1 cellular context compared by ENCODE assay signal in the genomic region with DNA sequence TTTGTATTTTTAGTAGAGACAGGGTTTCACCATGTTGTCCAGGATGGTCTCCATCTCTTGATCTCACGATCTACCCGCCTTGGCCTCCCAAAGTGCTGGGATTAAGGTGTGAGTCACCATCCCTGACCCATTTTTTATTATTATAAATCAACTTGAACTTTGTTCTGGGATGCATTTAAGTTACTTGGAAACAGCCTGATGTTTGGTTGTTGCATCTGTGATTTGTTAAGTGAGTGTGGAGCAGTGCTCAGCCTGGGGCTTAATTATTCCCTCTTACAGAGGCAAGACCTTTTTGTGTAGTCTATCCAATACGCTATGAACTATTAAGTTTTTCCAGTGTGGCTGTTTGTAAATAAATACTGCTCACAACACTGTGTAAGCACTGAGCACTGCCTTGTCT.
TF ChIP-seq lines count a peak whose summit lies in the region.

No MANE protein-coding gene starts in this region.

TF ChIP-seq in GM23338, 12 proteins besides CTCF, POLR2A, EP300 and RAD21 (continued from another document):
- TF ChIP-seq, protein P1, sequence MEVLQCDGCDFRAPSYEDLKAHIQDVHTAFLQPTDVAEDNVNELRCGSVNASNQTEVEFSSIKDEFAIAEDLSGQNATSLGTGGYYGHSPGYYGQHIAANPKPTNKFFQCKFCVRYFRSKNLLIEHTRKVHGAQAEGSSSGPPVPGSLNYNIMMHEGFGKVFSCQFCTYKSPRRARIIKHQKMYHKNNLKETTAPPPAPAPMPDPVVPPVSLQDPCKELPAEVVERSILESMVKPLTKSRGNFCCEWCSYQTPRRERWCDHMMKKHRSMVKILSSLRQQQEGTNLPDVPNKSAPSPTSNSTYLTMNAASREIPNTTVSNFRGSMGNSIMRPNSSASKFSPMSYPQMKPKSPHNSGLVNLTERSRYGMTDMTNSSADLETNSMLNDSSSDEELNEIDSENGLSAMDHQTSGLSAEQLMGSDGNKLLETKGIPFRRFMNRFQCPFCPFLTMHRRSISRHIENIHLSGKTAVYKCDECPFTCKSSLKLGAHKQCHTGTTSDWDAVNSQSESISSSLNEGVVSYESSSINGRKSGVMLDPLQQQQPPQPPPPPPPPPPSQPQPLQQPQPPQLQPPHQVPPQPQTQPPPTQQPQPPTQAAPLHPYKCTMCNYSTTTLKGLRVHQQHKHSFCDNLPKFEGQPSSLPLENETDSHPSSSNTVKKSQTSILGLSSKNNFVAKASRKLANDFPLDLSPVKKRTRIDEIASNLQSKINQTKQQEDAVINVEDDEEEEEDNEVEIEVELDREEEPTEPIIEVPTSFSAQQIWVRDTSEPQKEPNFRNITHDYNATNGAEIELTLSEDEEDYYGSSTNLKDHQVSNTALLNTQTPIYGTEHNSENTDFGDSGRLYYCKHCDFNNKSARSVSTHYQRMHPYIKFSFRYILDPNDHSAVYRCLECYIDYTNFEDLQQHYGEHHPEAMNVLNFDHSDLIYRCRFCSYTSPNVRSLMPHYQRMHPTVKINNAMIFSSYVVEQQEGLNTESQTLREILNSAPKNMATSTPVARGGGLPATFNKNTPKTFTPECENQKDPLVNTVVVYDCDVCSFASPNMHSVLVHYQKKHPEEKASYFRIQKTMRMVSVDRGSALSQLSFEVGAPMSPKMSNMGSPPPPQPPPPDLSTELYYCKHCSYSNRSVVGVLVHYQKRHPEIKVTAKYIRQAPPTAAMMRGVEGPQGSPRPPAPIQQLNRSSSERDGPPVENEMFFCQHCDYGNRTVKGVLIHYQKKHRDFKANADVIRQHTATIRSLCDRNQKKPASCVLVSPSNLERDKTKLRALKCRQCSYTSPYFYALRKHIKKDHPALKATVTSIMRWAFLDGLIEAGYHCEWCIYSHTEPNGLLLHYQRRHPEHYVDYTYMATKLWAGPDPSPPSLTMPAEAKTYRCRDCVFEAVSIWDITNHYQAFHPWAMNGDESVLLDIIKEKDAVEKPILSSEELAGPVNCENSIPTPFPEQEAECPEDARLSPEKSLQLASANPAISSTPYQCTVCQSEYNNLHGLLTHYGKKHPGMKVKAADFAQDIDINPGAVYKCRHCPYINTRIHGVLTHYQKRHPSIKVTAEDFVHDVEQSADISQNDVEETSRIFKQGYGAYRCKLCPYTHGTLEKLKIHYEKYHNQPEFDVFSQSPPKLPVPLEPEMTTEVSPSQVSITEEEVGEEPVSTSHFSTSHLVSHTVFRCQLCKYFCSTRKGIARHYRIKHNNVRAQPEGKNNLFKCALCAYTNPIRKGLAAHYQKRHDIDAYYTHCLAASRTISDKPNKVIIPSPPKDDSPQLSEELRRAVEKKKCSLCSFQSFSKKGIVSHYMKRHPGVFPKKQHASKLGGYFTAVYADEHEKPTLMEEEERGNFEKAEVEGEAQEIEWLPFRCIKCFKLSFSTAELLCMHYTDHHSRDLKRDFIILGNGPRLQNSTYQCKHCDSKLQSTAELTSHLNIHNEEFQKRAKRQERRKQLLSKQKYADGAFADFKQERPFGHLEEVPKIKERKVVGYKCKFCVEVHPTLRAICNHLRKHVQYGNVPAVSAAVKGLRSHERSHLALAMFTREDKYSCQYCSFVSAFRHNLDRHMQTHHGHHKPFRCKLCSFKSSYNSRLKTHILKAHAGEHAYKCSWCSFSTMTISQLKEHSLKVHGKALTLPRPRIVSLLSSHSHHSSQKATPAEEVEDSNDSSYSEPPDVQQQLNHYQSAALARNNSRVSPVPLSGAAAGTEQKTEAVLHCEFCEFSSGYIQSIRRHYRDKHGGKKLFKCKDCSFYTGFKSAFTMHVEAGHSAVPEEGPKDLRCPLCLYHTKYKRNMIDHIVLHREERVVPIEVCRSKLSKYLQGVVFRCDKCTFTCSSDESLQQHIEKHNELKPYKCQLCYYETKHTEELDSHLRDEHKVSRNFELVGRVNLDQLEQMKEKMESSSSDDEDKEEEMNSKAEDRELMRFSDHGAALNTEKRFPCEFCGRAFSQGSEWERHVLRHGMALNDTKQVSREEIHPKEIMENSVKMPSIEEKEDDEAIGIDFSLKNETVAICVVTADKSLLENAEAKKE (CRISPR knock-in tag; IDR thresholded peaks at IDR 0.05), result no peak
- TF ChIP-seq POLR2AphosphoS5 (IDR thresholded peaks at IDR 0.05; ENCODE audit: low read depth) (no peak), JUNB (IDR thresholded peaks at IDR 0.05; ENCODE audit: unreplicated experiment) (no peak), ZNF114 (CRISPR knock-in tag; IDR thresholded peaks at IDR 0.05) (no peak), ZNF331 (CRISPR knock-in tag; IDR thresholded peaks at IDR 0.05; ENCODE audit: low read depth) (no peak), EZH2 (IDR thresholded peaks at IDR 0.05; ENCODE audit: low read depth, unreplicated experiment) (no peak), EZH2phosphoT487 (IDR thresholded peaks at IDR 0.05; ENCODE audit: unreplicated experiment) (no peak), NANOG (IDR thresholded peaks at IDR 0.05; ENCODE audit: borderline replicate concordance) (no peak)
- TF ChIP-seq, protein P2, sequence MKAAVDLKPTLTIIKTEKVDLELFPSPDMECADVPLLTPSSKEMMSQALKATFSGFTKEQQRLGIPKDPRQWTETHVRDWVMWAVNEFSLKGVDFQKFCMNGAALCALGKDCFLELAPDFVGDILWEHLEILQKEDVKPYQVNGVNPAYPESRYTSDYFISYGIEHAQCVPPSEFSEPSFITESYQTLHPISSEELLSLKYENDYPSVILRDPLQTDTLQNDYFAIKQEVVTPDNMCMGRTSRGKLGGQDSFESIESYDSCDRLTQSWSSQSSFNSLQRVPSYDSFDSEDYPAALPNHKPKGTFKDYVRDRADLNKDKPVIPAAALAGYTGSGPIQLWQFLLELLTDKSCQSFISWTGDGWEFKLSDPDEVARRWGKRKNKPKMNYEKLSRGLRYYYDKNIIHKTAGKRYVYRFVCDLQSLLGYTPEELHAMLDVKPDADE (IDR thresholded peaks at IDR 0.05), result no peak
- TF ChIP-seq, protein P3, sequence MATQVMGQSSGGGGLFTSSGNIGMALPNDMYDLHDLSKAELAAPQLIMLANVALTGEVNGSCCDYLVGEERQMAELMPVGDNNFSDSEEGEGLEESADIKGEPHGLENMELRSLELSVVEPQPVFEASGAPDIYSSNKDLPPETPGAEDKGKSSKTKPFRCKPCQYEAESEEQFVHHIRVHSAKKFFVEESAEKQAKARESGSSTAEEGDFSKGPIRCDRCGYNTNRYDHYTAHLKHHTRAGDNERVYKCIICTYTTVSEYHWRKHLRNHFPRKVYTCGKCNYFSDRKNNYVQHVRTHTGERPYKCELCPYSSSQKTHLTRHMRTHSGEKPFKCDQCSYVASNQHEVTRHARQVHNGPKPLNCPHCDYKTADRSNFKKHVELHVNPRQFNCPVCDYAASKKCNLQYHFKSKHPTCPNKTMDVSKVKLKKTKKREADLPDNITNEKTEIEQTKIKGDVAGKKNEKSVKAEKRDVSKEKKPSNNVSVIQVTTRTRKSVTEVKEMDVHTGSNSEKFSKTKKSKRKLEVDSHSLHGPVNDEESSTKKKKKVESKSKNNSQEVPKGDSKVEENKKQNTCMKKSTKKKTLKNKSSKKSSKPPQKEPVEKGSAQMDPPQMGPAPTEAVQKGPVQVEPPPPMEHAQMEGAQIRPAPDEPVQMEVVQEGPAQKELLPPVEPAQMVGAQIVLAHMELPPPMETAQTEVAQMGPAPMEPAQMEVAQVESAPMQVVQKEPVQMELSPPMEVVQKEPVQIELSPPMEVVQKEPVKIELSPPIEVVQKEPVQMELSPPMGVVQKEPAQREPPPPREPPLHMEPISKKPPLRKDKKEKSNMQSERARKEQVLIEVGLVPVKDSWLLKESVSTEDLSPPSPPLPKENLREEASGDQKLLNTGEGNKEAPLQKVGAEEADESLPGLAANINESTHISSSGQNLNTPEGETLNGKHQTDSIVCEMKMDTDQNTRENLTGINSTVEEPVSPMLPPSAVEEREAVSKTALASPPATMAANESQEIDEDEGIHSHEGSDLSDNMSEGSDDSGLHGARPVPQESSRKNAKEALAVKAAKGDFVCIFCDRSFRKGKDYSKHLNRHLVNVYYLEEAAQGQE (IDR thresholded peaks at IDR 0.05; ENCODE audit: unreplicated experiment), result no peak
TF ChIP-seq in GM23338: peak in this region for 0.
